ENCODE assay signal across 15 cellular contexts in genomic region chr16:74580828-74581227, GRCh38. TPM values are rescaled to one million over a fixed set of nuclear protein-coding genes. Genes with fewer than 3 reads are reported as not detected.
DNase-seq lines count a peak whose midpoint lies in the region; ATAC-seq and TF ChIP-seq lines count a peak whose summit lies in the region.
"Had no signal": no experiment of that assay in that cellular context is flagged by ENCODE, and none has a peak within 500 bp of the region (broad histone marks: within the 10 kb centered on the region; RNA-seq: fewer than 3 reads in every experiment).

No MANE protein-coding gene starts in this region.

- intact Hi-C loops in CD4-positive, alpha-beta T cell (cut with DNase I, micrococcal nuclease), result no loop called here

- no peaks in the 10 kb centered on the region for H3K9me3 Mint-ChIP-seq in CD4-positive, alpha-beta T cell
- H3K9me3 Mint-ChIP-seq: neural progenitor cell had no signal

- H3K4me1 Mint-ChIP-seq in CD4-positive, alpha-beta T cell (ENCODE audit: low read depth), result peaks cover 87% of the 10 kb centered on the region

- no peaks in the 10 kb centered on the region for H3K27me3 ChIP-seq in CD4-positive, alpha-beta T cell (ENCODE audit: control insufficient read depth, insufficient read depth, low read length)
- H3K27me3 ChIP-seq: neural progenitor cell had no signal

- no peak overlapping the region for H3K27ac ChIP-seq in CD4-positive, alpha-beta T cell (ENCODE audit: low read depth, low read length)
- H3K27ac ChIP-seq in caudate nucleus (ENCODE audit: low read depth, low read length), result no peak overlapping the region
- H3K27ac ChIP-seq: C4-2B, neural progenitor cell had no signal

- CTCF ChIA-PET in CD4-positive, alpha-beta T cell (lab: Charles Lee), result no interaction called here

- ATAC-seq in CD4-positive, alpha-beta T cell (ENCODE audit: poor library complexity), result no peak
- peak; percentile 59 for ATAC-seq in GM19395 (IDR thresholded peaks at IDR 0.05; ENCODE audit: unreplicated experiment)
- ATAC-seq in HG03558 (IDR thresholded peaks at IDR 0.05; ENCODE audit: extremely low read depth, unreplicated experiment), result peak; percentile 52

- H3K36me3 Mint-ChIP-seq in CD4-positive, alpha-beta T cell (ENCODE audit: low read depth), result peaks cover 41% of the 10 kb centered on the region

- DNase-seq in CD4-positive, alpha-beta T cell, result no peak
- DNase-seq in myocyte (ENCODE audit: low read depth), result peak; percentile 68
- DNase-seq in caudate nucleus (lab: John Stamatoyannopoulos, UW), result no peak
- no peak for DNase-seq in T-helper 2 cell
- DNase-seq in NCI-H69 (lab: John Stamatoyannopoulos, UW), result no peak
- DNase-seq in NCI-H510A (lab: John Stamatoyannopoulos, UW), result no peak
- DNase-seq: activated CD4-positive, alpha-beta T cell treated with anti-CD3 and anti-CD28 coated beads, Interleukin-2, amount 50 U/mL, for 4 hours; dermis blood vessel endothelial cell; GF-D8; islet precursor cell; NCI-H748 treated with DMSO at 0.1 percent for 48 hours had no signal

- TF ChIP-seq CTCF in CD4-positive, alpha-beta T cell (IDR thresholded peaks at IDR 0.05), result no peak

- no peaks in the 10 kb centered on the region for H3K27me3 Mint-ChIP-seq in CD4-positive, alpha-beta T cell

- peak overlapping the region; percentile 32 for H3K4me3 Mint-ChIP-seq in CD4-positive, alpha-beta T cell
- H3K4me3 Mint-ChIP-seq: neural progenitor cell had no signal

- POLR2A ChIA-PET in CD4-positive, alpha-beta T cell (lab: Charles Lee), result no interaction called here

- H3K9me3 ChIP-seq in CD4-positive, alpha-beta T cell (ENCODE audit: control insufficient read depth, low read length), result no peaks in the 10 kb centered on the region

- peak overlapping the region; percentile 40 for H3K27ac Mint-ChIP-seq in CD4-positive, alpha-beta T cell
- H3K27ac Mint-ChIP-seq: neural progenitor cell had no signal

RNA-seq across cellular contexts. Expression of gene GLG1, which starts 26.1 kb away (rescaled TPM):
- total RNA-seq in CD4-positive, alpha-beta T cell, result 100 to 1,000 TPM; 110 to 114 TPM
- 78.9 and 105 TPM in 2 replicates for total RNA-seq in myocyte
- polyA plus RNA-seq in myocyte (2012), result 104 TPM
